ENCODE assay signal across 8 cellular contexts in the genomic region with DNA sequence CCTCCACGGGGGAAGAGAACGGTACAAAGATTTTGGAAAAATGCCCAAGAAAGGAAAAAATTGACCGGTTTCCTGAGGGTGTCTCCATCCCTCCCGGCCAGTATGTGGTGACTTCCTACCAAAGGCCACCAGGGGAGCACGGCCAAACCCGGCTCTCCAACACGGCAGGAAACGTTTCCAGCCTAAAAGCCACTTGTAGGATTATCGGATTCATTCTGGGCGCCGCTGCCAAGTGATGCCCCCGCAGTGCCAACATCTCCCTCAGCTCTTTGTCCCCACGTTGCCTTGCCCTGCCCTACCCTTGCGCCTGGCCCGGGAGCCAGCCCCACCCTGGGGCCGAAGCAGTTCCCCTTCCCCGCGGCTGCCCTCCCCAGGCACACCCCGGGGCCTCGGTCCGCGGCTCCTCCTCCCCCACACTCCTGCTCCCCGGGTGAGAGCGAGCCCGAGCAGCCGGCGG. TPM values are rescaled to one million over a fixed set of nuclear protein-coding genes. Genes with fewer than 3 reads are reported as not detected.
DNase-seq lines count a peak whose midpoint lies in the region; ATAC-seq, FAIRE-seq and TF ChIP-seq lines count a peak whose summit lies in the region.

No MANE protein-coding gene starts in this region.

- no peak for TF ChIP-seq POLR2A in testis (IDR thresholded peaks at IDR 0.05)

- H3K36me3 ChIP-seq in testis (ENCODE audit: low read depth, missing control alignments) = no peaks in the 10 kb centered on the region

- H3K9me3 Mint-ChIP-seq in activated CD8-positive, alpha-beta T cell treated with anti-CD3 and anti-CD28 coated beads, Interleukin-2, amount 10 ng/mL, durations not matched to agents 7 days and 5 days (ENCODE audit: insufficient read depth) = no peaks in the 10 kb centered on the region

- peak overlapping the region; percentile 89 for H3K4me3 Mint-ChIP-seq in activated CD8-positive, alpha-beta T cell treated with anti-CD3 and anti-CD28 coated beads, Interleukin-2, amount 10 ng/mL, durations not matched to agents 7 days and 5 days

- peaks cover 34% of the 10 kb centered on the region for H3K4me1 Mint-ChIP-seq in activated CD8-positive, alpha-beta T cell treated with anti-CD3 and anti-CD28 coated beads, Interleukin-2, amount 10 ng/mL, durations not matched to agents 7 days and 5 days (ENCODE audit: low read depth)

- H3K27me3 ChIP-seq in testis = no peaks in the 10 kb centered on the region

- FAIRE-seq in GM18507 (lab: Jason Lieb, UNC) = peak; percentile 68

- no peaks in the 10 kb centered on the region for H3K9me3 ChIP-seq in testis

- intact Hi-C loops in testis (cut with DNase I; ENCODE audit: low total_unique reads) = loop anchor here (10.0 kb wide), 1 partner anchor 51 kb away; the partner anchor contains the start of gene YWHAE

- peak; percentile 60 for TF ChIP-seq CTCF in epithelial cell of proximal tubule (conservative IDR thresholded peaks at IDR 0.05; ENCODE audit: low read depth, low read length)
- peak; percentile 47 to 80 (median 64) for TF ChIP-seq CTCF in testis (IDR thresholded peaks at IDR 0.05)

- peak overlapping the region; percentile 93 for H3K27ac Mint-ChIP-seq in activated CD8-positive, alpha-beta T cell treated with anti-CD3 and anti-CD28 coated beads, Interleukin-2, amount 10 ng/mL, durations not matched to agents 7 days and 5 days

- H3K36me3 Mint-ChIP-seq in activated CD8-positive, alpha-beta T cell treated with anti-CD3 and anti-CD28 coated beads, Interleukin-2, amount 10 ng/mL, durations not matched to agents 7 days and 5 days (ENCODE audit: low read depth) = peaks cover 25% of the 10 kb centered on the region

- CTCF ChIA-PET in activated CD8-positive, alpha-beta T cell treated with anti-CD3 and anti-CD28 coated beads, Interleukin-2, amount 10 ng/mL, durations not matched to agents 7 days and 5 days (lab: Charles Lee) = interaction anchor here (0.6 to 1.0 kb wide), 2 partner anchors 61 to 94 kb away, joined by 3 read pairs; partner anchors contain the start of gene INPP5K

- peaks cover 13% of the 10 kb centered on the region for H3K27me3 Mint-ChIP-seq in activated CD8-positive, alpha-beta T cell treated with anti-CD3 and anti-CD28 coated beads, Interleukin-2, amount 10 ng/mL, durations not matched to agents 7 days and 5 days (ENCODE audit: low read depth)

- WGBS in testis, 2 donors = 0% methylated on average over 14 to 27 of the region's 27 CpGs

- H3K4me1 ChIP-seq in testis = peaks cover 30% of the 10 kb centered on the region

- DNase-seq in AG20443 (ENCODE audit: low spot score) (peak; percentile 83), GM18507 (ENCODE audit: extremely low spot score, insufficient read length, low read depth) (no peak), NCI-H345 treated with DMSO at 0.1 percent for 48 hours (lab: John Stamatoyannopoulos, UW; ENCODE audit: unreplicated experiment) (peak; percentile 22), epithelial cell of proximal tubule (ENCODE audit: low read depth) (no peak), mucosa of gallbladder (ENCODE audit: low spot score) (peak; percentile 48), testis (peak; percentile 67)
- DNase-seq in activated CD8-positive, alpha-beta T cell treated with anti-CD3 and anti-CD28 coated beads, Interleukin-2, amount 10 ng/mL, durations not matched to agents 7 days and 5 days = peak; percentile 58

- H3K4me3 ChIP-seq in epithelial cell of proximal tubule (ENCODE audit: low read depth, low read length) (peak overlapping the region; percentile 80), testis (peak overlapping the region; percentile 94 to 100)

- peak; percentile 24 for ATAC-seq in HG02973 (IDR thresholded peaks at IDR 0.05; ENCODE audit: unreplicated experiment)
- ATAC-seq in activated CD8-positive, alpha-beta T cell treated with anti-CD3 and anti-CD28 coated beads, Interleukin-2, amount 10 ng/mL, durations not matched to agents 7 days and 5 days = peak; percentile 26

- POLR2A ChIA-PET in activated CD8-positive, alpha-beta T cell treated with anti-CD3 and anti-CD28 coated beads, Interleukin-2, amount 10 ng/mL, durations not matched to agents 7 days and 5 days (lab: Charles Lee) = interaction anchor here (0.6 to 1.6 kb wide), 4 partner anchors 9 to 93 kb away, joined by 3 to 4 read pairs (median 4); partner anchors contain the start of gene INPP5K

- peak overlapping the region; percentile 90 to 98 for H3K27ac ChIP-seq in testis

RNA-seq across cellular contexts. Expression of gene CRK, which starts 0.7 kb away (rescaled TPM):
- total RNA-seq in activated CD8-positive, alpha-beta T cell treated with anti-CD3 and anti-CD28 coated beads, Interleukin-2, amount 10 ng/mL, durations not matched to agents 7 days and 5 days = 10 to 100 TPM; 15.7 to 17.7 TPM
- 57.1 and 82.8 TPM in 2 replicates for total RNA-seq in epithelial cell of proximal tubule
- 82.2 TPM for total RNA-seq in mucosa of gallbladder
- 10 to 100 TPM; 68.4 to 79.1 TPM for total RNA-seq in testis
- polyA plus RNA-seq in testis (ENCODE audit: insufficient read depth, low read depth, low replicate concordance) = 45.7 TPM

RNA-seq across cellular contexts. Expression of gene MYO1C, which starts 37.2 kb away (rescaled TPM):
- total RNA-seq in activated CD8-positive, alpha-beta T cell treated with anti-CD3 and anti-CD28 coated beads, Interleukin-2, amount 10 ng/mL, durations not matched to agents 7 days and 5 days = 10 to 100 TPM; 18.5 to 21.8 TPM
- total RNA-seq in epithelial cell of proximal tubule (94.7 and 120 TPM in 2 replicates), mucosa of gallbladder (285 TPM), testis (10 to 100 TPM; 45.0 to 68.3 TPM)
- polyA plus RNA-seq in testis (ENCODE audit: insufficient read depth, low read depth, low replicate concordance) = 49.2 TPM

RNA-seq across cellular contexts. Expression of gene YWHAE, which starts 55.3 kb away (rescaled TPM):
- 100 to 1,000 TPM; 393 to 414 TPM for total RNA-seq in activated CD8-positive, alpha-beta T cell treated with anti-CD3 and anti-CD28 coated beads, Interleukin-2, amount 10 ng/mL, durations not matched to agents 7 days and 5 days
- total RNA-seq in epithelial cell of proximal tubule = 1,115 and 1,239 TPM in 2 replicates
- 384 TPM for total RNA-seq in mucosa of gallbladder
- total RNA-seq in testis = 100 to 1,000 TPM; 678 to 749 TPM
- polyA plus RNA-seq in testis (ENCODE audit: insufficient read depth, low read depth, low replicate concordance) = 649 TPM

Comparison
In these comparisons a context has a peak if more than half of its experiments do, and no peak if none do; other contexts are left out.
1. DNase-seq: peak in AG20443 (single experiment), NCI-H345 treated with DMSO at 0.1 percent for 48 hours (single experiment), activated CD8-positive, alpha-beta T cell treated with anti-CD3 and anti-CD28 coated beads, Interleukin-2, amount 10 ng/mL, durations not matched to agents 7 days and 5 days (single experiment), mucosa of gallbladder (single experiment) and testis (single experiment); none in GM18507 (single experiment) and epithelial cell of proximal tubule (single experiment).